Comparison of ENCODE assay signal across 8 cellular contexts in genomic region chr1:121156958-121157603, GRCh38. TPM values are rescaled to one million over a fixed set of nuclear protein-coding genes. Genes with fewer than 3 reads are reported as not detected.
DNase-seq lines count a peak whose midpoint lies in the region; ATAC-seq and TF ChIP-seq lines count a peak whose summit lies in the region.
"Not testable (repeated sequence)": the region's sequence is repeated elsewhere in the genome, so short reads cannot be mapped to it uniquely, and the experiment has no call there.

No MANE protein-coding gene starts in this region.

- H3K4me3 Mint-ChIP-seq in GM23338: not testable (repeated sequence)

- not testable (repeated sequence) for H3K9me2 ChIP-seq in GM23338 (ENCODE audit: insufficient read depth)

- H2AFZ ChIP-seq in GM23338: not testable (repeated sequence)

- H3K79me2 ChIP-seq in GM23338 (replicated peaks; ENCODE audit: insufficient read depth): not testable (repeated sequence)

- WGBS in lung, 2 donors: no CpG with 5 or more reads among the region's 4 CpGs
- no CpG with 5 or more reads among the region's 4 CpGs for WGBS in psoas muscle, 3 donors
- no CpG with 5 or more reads among the region's 4 CpGs for WGBS in aorta, 2 donors

- H3K27ac Mint-ChIP-seq in GM23338: not testable (repeated sequence)

- H3K4me2 ChIP-seq in GM23338: not testable (repeated sequence)

- not testable (repeated sequence) for H3K4me1 ChIP-seq in GM23338 (ENCODE audit: insufficient read depth); RWPE2 (ENCODE audit: insufficient read depth, poor library complexity, severe bottlenecking); lung (ENCODE audit: control insufficient read depth in 2 of 2, insufficient read depth in 2 of 2, low read length in 2 of 2); psoas muscle; aorta (ENCODE audit: control insufficient read depth in 1 of 2, insufficient read depth in 2 of 2, low read length in 2 of 2)

- H3K27me3 Mint-ChIP-seq in GM23338 (ENCODE audit: insufficient read depth, low read depth, poor library complexity): not testable (repeated sequence)

- not testable (repeated sequence) for H3F3A ChIP-seq in GM23338 (replicated peaks; ENCODE audit: low read depth)

- not testable (repeated sequence) for DNase-seq in GM23338 (ENCODE audit: low spot score); RWPE2 (ENCODE audit: low spot score); Right ventricle myocardium superior; left lobe of liver (ENCODE audit: low spot score); lung (ENCODE audit: low spot score); psoas muscle; aorta

- H4K20me1 ChIP-seq in GM23338 (replicated peaks; ENCODE audit: insufficient read depth): not testable (repeated sequence)

- not testable (repeated sequence) for H3K36me3 Mint-ChIP-seq in GM23338 (ENCODE audit: low read depth)

- not testable (repeated sequence) for H3K27me3 ChIP-seq in GM23338 (ENCODE audit: insufficient read depth); RWPE2 (ENCODE audit: insufficient read depth, poor library complexity, severe bottlenecking); lung (ENCODE audit: control insufficient read depth, insufficient read depth); psoas muscle (ENCODE audit: insufficient read depth in 3 of 3, low read length in 2 of 3); aorta (ENCODE audit: control insufficient read depth in 1 of 2, insufficient read depth in 2 of 2, low read length in 1 of 2)

- not testable (repeated sequence) for TF ChIP-seq CTCF in GM23338 (conservative IDR thresholded peaks at IDR 0.05; ENCODE audit: low read depth in 2 of 2); RWPE2 (IDR thresholded peaks at IDR 0.05; ENCODE audit: poor library complexity, severe bottlenecking); lung (IDR thresholded peaks at IDR 0.05; ENCODE audit: control extremely low read depth, extremely low read depth); psoas muscle (IDR thresholded peaks at IDR 0.05)

- H3K27ac ChIP-seq in GM23338 (ENCODE audit: low read depth); RWPE2 (ENCODE audit: poor library complexity, severe bottlenecking); lung (ENCODE audit: low read depth in 1 of 2, low read length in 1 of 2); psoas muscle; aorta (ENCODE audit: low read depth in 1 of 2, low read length in 2 of 2): not testable (repeated sequence)

- intact Hi-C loops in Right ventricle myocardium superior (cut with DNase I); psoas muscle (cut with DNase I); aorta (cut with DNase I): not testable (repeated sequence)

- not testable (repeated sequence) for H3K9me3 ChIP-seq in RWPE2 (ENCODE audit: severe bottlenecking); lung (ENCODE audit: control insufficient read depth in 2 of 2, insufficient read depth in 1 of 2, low read length in 1 of 2); psoas muscle; aorta (ENCODE audit: control insufficient read depth, low read length)

- ATAC-seq in GM23338 (peak; percentile 53; the same call in 2 of the 3 replicates), RWPE2 (ENCODE audit: low read depth) (peak; percentile 30), esophagus mucosa (peak; percentile 81), Right ventricle myocardium superior (ENCODE audit: poor library complexity) (peak; percentile 65), left lobe of liver (peak; percentile 76), lung (ENCODE audit: insufficient read depth, low FRiP score) (peak; percentile 71), psoas muscle (peak in 3 of 4 donors; percentile 40 to 62 (median 60)), aorta (ENCODE audit: low FRiP score) (peak; percentile 76)

- H3K4me1 Mint-ChIP-seq in GM23338: not testable (repeated sequence)

- not testable (repeated sequence) for H3K9me3 Mint-ChIP-seq in GM23338

- not testable (repeated sequence) for H3K36me3 ChIP-seq in GM23338 (ENCODE audit: insufficient read depth); RWPE2 (ENCODE audit: low read depth); lung (ENCODE audit: control insufficient read depth in 2 of 2, insufficient read depth in 2 of 2, low read length in 2 of 2); psoas muscle (ENCODE audit: insufficient read depth in 1 of 2, low read depth in 1 of 2); aorta (ENCODE audit: control insufficient read depth in 1 of 2, insufficient read depth in 2 of 2, low read length in 1 of 2)

- H3K4me3 ChIP-seq in GM23338; RWPE2 (ENCODE audit: severe bottlenecking); lung; psoas muscle; aorta (ENCODE audit: low read length in 2 of 2): not testable (repeated sequence)

RNA-seq across cellular contexts. Expression of gene FAM72B, which starts 27.1 kb away (rescaled TPM):
- 15.0 and 16.0 TPM in 2 replicates for total RNA-seq in GM23338 (2014; rRNA removed; shearing (Covaris generic))
- polyA plus RNA-seq in GM23338 (2016; fragmentation: Nextera tagmentation; extraction: Ambion mirVana) (22.8 and 27.4 TPM in 2 replicates), lung (under 1 TPM; 0.39 to 0.81 TPM), psoas muscle (under 1 TPM in 2 of 3 donors, not detected in 1; 0.12 to 0.14 TPM), aorta (under 1 TPM in 1 of 2 donors, not detected in 1; 0.23 TPM)
- total RNA-seq in esophagus mucosa (2.1 TPM), Right ventricle myocardium superior (not detected), left lobe of liver (0.13 TPM), lung (1 to 10 TPM; 1.1 TPM), psoas muscle (under 1 TPM in 3 of 4 donors, not detected in 1; 0.14 to 0.99 (median 0.38) TPM), aorta (1 to 10 TPM in 1 of 2 donors, under 1 TPM in 1; 0.78 to 1.1 TPM)

RNA-seq across cellular contexts. Expression of gene SRGAP2C, which starts 27.7 kb away (rescaled TPM):
- total RNA-seq in GM23338 (2014; rRNA removed; shearing (Covaris generic)): 16.0 and 20.4 TPM in 2 replicates
- polyA plus RNA-seq in GM23338 (2016; fragmentation: Nextera tagmentation; extraction: Ambion mirVana): 12.4 and 18.0 TPM in 2 replicates
- total RNA-seq in esophagus mucosa: 15.9 TPM
- 10.8 TPM for total RNA-seq in Right ventricle myocardium superior
- total RNA-seq in left lobe of liver: 4.9 TPM
- 10 to 100 TPM; 18.7 to 34.6 TPM for total RNA-seq in lung
- 1 to 10 TPM; 3.9 to 7.1 TPM for polyA plus RNA-seq in lung
- total RNA-seq in psoas muscle: 10 to 100 TPM in 1 of 4 donors, 1 to 10 TPM in 3; 3.7 to 12.0 (median 4.4) TPM
- 1 to 10 TPM in 2 of 3 donors, under 1 TPM in 1; 0.72 to 1.2 (median 1.1) TPM for polyA plus RNA-seq in psoas muscle
- total RNA-seq in aorta: 10 to 100 TPM; 37.3 to 42.7 TPM
- 1 to 10 TPM; 4.4 to 6.7 TPM for polyA plus RNA-seq in aorta

Comparison
In these comparisons a context has a peak if more than half of its experiments do, and no peak if none do; other contexts are left out.
1. ATAC-seq: peak in every context shown above with its lines; median percentile 81 in esophagus mucosa; 76 in left lobe of liver; 76 in aorta; 71 in lung; 65 in Right ventricle myocardium superior; 60 in psoas muscle; 53 in GM23338; 30 in RWPE2.